Comparison of ENCODE assay signal across 1 cellular context in genomic region chr4:112145326-112145819, GRCh38.
TF ChIP-seq lines count a peak whose summit lies in the region.

FAM241A (plus strand) TSS chr4:112145454; CDS start chr4:112145581, 127 bp downstream.

TF ChIP-seq in HepG2, 621 proteins besides CTCF, POLR2A, EP300 and RAD21 (continued from another document and continues in another):
- no peak for TF ChIP-seq BCLAF1 (IDR thresholded peaks at IDR 0.05)
- TF ChIP-seq ZBTB33 (CRISPR knock-in tag; IDR thresholded peaks at IDR 0.05), result no peak
- no peak for TF ChIP-seq ATF7 (IDR thresholded peaks at IDR 0.05)
- no peak for TF ChIP-seq ATF7 (CRISPR knock-in tag; IDR thresholded peaks at IDR 0.05)
- no peak for TF ChIP-seq CREB3 (CRISPR knock-in tag; IDR thresholded peaks at IDR 0.05)
- TF ChIP-seq ERF (CRISPR knock-in tag; IDR thresholded peaks at IDR 0.05), result no peak
- TF ChIP-seq ZNF639 (CRISPR knock-in tag; conservative IDR thresholded peaks at IDR 0.05), result no peak
- no peak for TF ChIP-seq NFKBIZ (CRISPR knock-in tag; IDR thresholded peaks at IDR 0.05)
- no peak for TF ChIP-seq DBP (CRISPR knock-in tag; IDR thresholded peaks at IDR 0.05; ENCODE audit: not compliant biosample characterization)
- no peak for TF ChIP-seq ZBTB1 (CRISPR knock-in tag; IDR thresholded peaks at IDR 0.05; ENCODE audit: borderline replicate concordance)
- TF ChIP-seq IKZF1 (IDR thresholded peaks at IDR 0.05), result no peak
- TF ChIP-seq KMT2B (CRISPR knock-in tag; IDR thresholded peaks at IDR 0.05), result no peak
- peak; percentile 82 for TF ChIP-seq SAP130 (CRISPR knock-in tag; IDR thresholded peaks at IDR 0.05; ENCODE audit: low read depth)
- no peak for TF ChIP-seq ISL2 (CRISPR knock-in tag; IDR thresholded peaks at IDR 0.05)
- no peak for TF ChIP-seq ZNF232 (CRISPR knock-in tag; IDR thresholded peaks at IDR 0.05; ENCODE audit: borderline replicate concordance)
- TF ChIP-seq ZNF274 (CRISPR knock-in tag; IDR thresholded peaks at IDR 0.05), result no peak
- TF ChIP-seq ZC3H13 (CRISPR knock-in tag; IDR thresholded peaks at IDR 0.05), result no peak
- TF ChIP-seq ZNF891 (CRISPR knock-in tag; IDR thresholded peaks at IDR 0.05), result no peak
- TF ChIP-seq NCOA1 (CRISPR knock-in tag; IDR thresholded peaks at IDR 0.05), result no peak
- TF ChIP-seq ZNF619 (CRISPR knock-in tag; IDR thresholded peaks at IDR 0.05), result no peak
- no peak for TF ChIP-seq TBX2 (CRISPR knock-in tag; IDR thresholded peaks at IDR 0.05; ENCODE audit: borderline replicate concordance)
- TF ChIP-seq DPF2 (CRISPR knock-in tag; IDR thresholded peaks at IDR 0.05; ENCODE audit: borderline replicate concordance, low read depth), result no peak
- TF ChIP-seq GLI4 (CRISPR knock-in tag; IDR thresholded peaks at IDR 0.05; ENCODE audit: borderline replicate concordance), result no peak
- no peak for TF ChIP-seq RBAK (CRISPR knock-in tag; IDR thresholded peaks at IDR 0.05)
- TF ChIP-seq KLF11 (CRISPR knock-in tag; IDR thresholded peaks at IDR 0.05), result no peak
- no peak for TF ChIP-seq ZNF782 (CRISPR knock-in tag; IDR thresholded peaks at IDR 0.05; ENCODE audit: borderline replicate concordance)
- peak; percentile 65 for TF ChIP-seq ZFY (CRISPR knock-in tag; IDR thresholded peaks at IDR 0.05)
- no peak for TF ChIP-seq CEBPG (CRISPR knock-in tag; IDR thresholded peaks at IDR 0.05)
- no peak for TF ChIP-seq ZNF720 (CRISPR knock-in tag; IDR thresholded peaks at IDR 0.05)
- TF ChIP-seq NFATC3 (CRISPR knock-in tag; IDR thresholded peaks at IDR 0.05), result no peak
- no peak for TF ChIP-seq REPIN1 (CRISPR knock-in tag; IDR thresholded peaks at IDR 0.05; ENCODE audit: borderline replicate concordance, low read depth)
- no peak for TF ChIP-seq TCF12 (IDR thresholded peaks at IDR 0.05)
- no peak for TF ChIP-seq TCF12 (CRISPR knock-in tag; IDR thresholded peaks at IDR 0.05)
- 0 out of 2 replicates have a peak, but pooled peaks have one; percentile 60 for TF ChIP-seq ZSCAN21 (CRISPR knock-in tag; IDR thresholded peaks at IDR 0.05; ENCODE audit: borderline replicate concordance)
- no peak for TF ChIP-seq GATAD2A (CRISPR knock-in tag; IDR thresholded peaks at IDR 0.05)
- TF ChIP-seq ZNF710 (CRISPR knock-in tag; IDR thresholded peaks at IDR 0.05; ENCODE audit: borderline replicate concordance), result no peak
- TF ChIP-seq ZSCAN31 (CRISPR knock-in tag; IDR thresholded peaks at IDR 0.05; ENCODE audit: low read depth), result peak; percentile 67; the same call in 1 of the 2 replicates
- 0 out of 2 replicates have a peak, but pooled peaks have one; percentile 39 for TF ChIP-seq ZNF616 (CRISPR knock-in tag; IDR thresholded peaks at IDR 0.05; ENCODE audit: low read depth)
- TF ChIP-seq KAT8 (CRISPR knock-in tag; IDR thresholded peaks at IDR 0.05), result no peak
- TF ChIP-seq ZNF746 (CRISPR knock-in tag; IDR thresholded peaks at IDR 0.05), result no peak
- no peak for TF ChIP-seq ZNF512B (CRISPR knock-in tag; IDR thresholded peaks at IDR 0.05; ENCODE audit: borderline replicate concordance)
- TF ChIP-seq ZNF781 (CRISPR knock-in tag; IDR thresholded peaks at IDR 0.05; ENCODE audit: borderline replicate concordance, not compliant biosample characterization), result no peak
- TF ChIP-seq GLMP (CRISPR knock-in tag; IDR thresholded peaks at IDR 0.05; ENCODE audit: borderline replicate concordance), result no peak
- TF ChIP-seq ZNF687 (CRISPR knock-in tag; IDR thresholded peaks at IDR 0.05), result peak; percentile 65
- TF ChIP-seq ZFP1 (CRISPR knock-in tag; IDR thresholded peaks at IDR 0.05), result no peak
- TF ChIP-seq ZNF800 (CRISPR knock-in tag; IDR thresholded peaks at IDR 0.05), result no peak
